Comparison of ENCODE assay signal across 20 cellular contexts in the genomic region with DNA sequence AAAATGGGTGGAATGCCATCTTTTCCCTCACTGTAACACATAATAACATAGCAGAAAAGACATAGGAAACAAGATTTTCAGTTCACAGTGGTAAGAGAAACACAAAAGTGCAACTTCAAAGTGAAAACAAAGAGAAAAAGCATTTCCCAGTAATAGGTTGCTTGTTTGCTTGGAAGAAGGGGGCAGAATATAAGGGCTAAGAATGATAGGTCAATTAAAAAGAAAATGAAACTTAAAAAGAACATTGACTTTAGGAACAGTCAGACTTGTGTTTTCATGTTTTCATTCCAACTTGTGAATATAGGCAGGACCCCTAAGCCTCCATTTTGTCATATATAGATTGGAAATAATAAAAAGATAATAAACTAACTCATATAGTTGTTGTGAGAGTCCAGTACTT.
DNase-seq lines count a peak whose midpoint lies in the region; ATAC-seq and TF ChIP-seq lines count a peak whose summit lies in the region.
"Had no signal": no experiment of that assay in that cellular context is flagged by ENCODE, and none has a peak within 500 bp of the region (broad histone marks: within the 10 kb centered on the region; RNA-seq: fewer than 3 reads in every experiment).

No MANE protein-coding gene starts in this region.

- no peaks in the 10 kb centered on the region for H3K9me2 ChIP-seq in Loucy (replicated peaks; ENCODE audit: low read depth, low read length)

- DNase-seq in activated CD8-positive, alpha-beta T cell treated with anti-CD3 and anti-CD28 coated beads for 36 hours, result no peak
- no peak for DNase-seq in activated CD8-positive, alpha-beta T cell treated with anti-CD3 and anti-CD28 coated beads, Interleukin-2, amount 10 ng/mL, durations not matched to agents 7 days and 5 days
- DNase-seq in iPS-NIHi11 (ENCODE audit: low spot score), result no peak
- DNase-seq: 8988T; Caco-2; CD8-positive, alpha-beta T cell; DMS153; DND-41; GOT3; HFFc6 had no signal

- no peak for TF ChIP-seq CTCF in activated CD8-positive, alpha-beta T cell treated with anti-CD3 and anti-CD28 coated beads for 36 hours (IDR thresholded peaks at IDR 0.05)
- no peak for TF ChIP-seq CTCF in Loucy (conservative IDR thresholded peaks at IDR 0.05; ENCODE audit: low read length)

- H3K79me2 ChIP-seq in ACC112 (ENCODE audit: control insufficient read depth, insufficient read depth, low read length, unreplicated experiment) (no peaks in the 10 kb centered on the region), Loucy (ENCODE audit: insufficient read depth, low read length) (no peaks in the 10 kb centered on the region)

- CTCF ChIA-PET in activated CD8-positive, alpha-beta T cell treated with anti-CD3 and anti-CD28 coated beads for 36 hours (lab: Charles Lee), result no interaction called here
- CTCF ChIA-PET in activated CD8-positive, alpha-beta T cell treated with anti-CD3 and anti-CD28 coated beads, Interleukin-2, amount 10 ng/mL, durations not matched to agents 7 days and 5 days (lab: Charles Lee), result no interaction called here

- no peaks in the 10 kb centered on the region for H3K9me3 Mint-ChIP-seq in activated CD8-positive, alpha-beta T cell treated with anti-CD3 and anti-CD28 coated beads for 36 hours
- H3K9me3 Mint-ChIP-seq in activated CD8-positive, alpha-beta T cell treated with anti-CD3 and anti-CD28 coated beads, Interleukin-2, amount 10 ng/mL, durations not matched to agents 7 days and 5 days (ENCODE audit: insufficient read depth), result peaks cover 7% of the 10 kb centered on the region
- H3K9me3 Mint-ChIP-seq in activated T-helper 17 cell treated with anti-CD3 and anti-CD28 coated beads, Interleukin-2, amount 50 U/mL, for 72 hours, result no peaks in the 10 kb centered on the region
- H3K9me3 Mint-ChIP-seq: CD8-positive, alpha-beta T cell; HFFc6 had no signal

- H3K4me3 ChIP-seq in ACC112 (ENCODE audit: low read depth, low read length), result no peak overlapping the region
- H3K4me3 ChIP-seq in Loucy (ENCODE audit: low read length, poor library complexity, severe bottlenecking), result peak overlapping the region; percentile 15
- H3K4me3 ChIP-seq: A549, BLaER1, HAP-1 had no signal

- intact Hi-C loops in activated CD8-positive, alpha-beta T cell treated with anti-CD3 and anti-CD28 coated beads for 36 hours (cut with micrococcal nuclease), result no loop called here

- H4K20me1 ChIP-seq in Loucy (ENCODE audit: insufficient read depth, low read length, poor library complexity, severe bottlenecking), result no peaks in the 10 kb centered on the region
- H4K20me1 ChIP-seq: BLaER1 had no signal

- H3K4me1 Mint-ChIP-seq in activated CD8-positive, alpha-beta T cell treated with anti-CD3 and anti-CD28 coated beads for 36 hours (ENCODE audit: low read depth), result peaks cover 8% of the 10 kb centered on the region
- peaks cover 2% of the 10 kb centered on the region for H3K4me1 Mint-ChIP-seq in activated CD8-positive, alpha-beta T cell treated with anti-CD3 and anti-CD28 coated beads, Interleukin-2, amount 10 ng/mL, durations not matched to agents 7 days and 5 days (ENCODE audit: low read depth)
- H3K4me1 Mint-ChIP-seq in activated T-helper 17 cell treated with anti-CD3 and anti-CD28 coated beads, Interleukin-2, amount 50 U/mL, for 72 hours, result peaks cover 10% of the 10 kb centered on the region
- H3K4me1 Mint-ChIP-seq: CD4-positive, CD25-positive, alpha-beta regulatory T cell had no signal

- no peak overlapping the region for H3K9ac ChIP-seq in Loucy (ENCODE audit: low read depth, low read length, poor library complexity, severe bottlenecking)
- H3K9ac ChIP-seq: BLaER1 had no signal

- H3K4me1 ChIP-seq in ACC112 (ENCODE audit: control insufficient read depth, insufficient read depth, low read length, unreplicated experiment) (no peaks in the 10 kb centered on the region), Loucy (ENCODE audit: insufficient read depth, low read length, poor library complexity, severe bottlenecking) (peaks cover 3% of the 10 kb centered on the region)
- H3K4me1 ChIP-seq: A549, BLaER1, Caco-2, HAP-1 had no signal

- H3K36me3 ChIP-seq in ACC112 (ENCODE audit: insufficient read depth, low read length) (no peaks in the 10 kb centered on the region), Loucy (ENCODE audit: insufficient read depth, low read length) (no peaks in the 10 kb centered on the region)
- H3K36me3 ChIP-seq: BLaER1, HAP-1 had no signal

- H3K27me3 Mint-ChIP-seq in activated CD8-positive, alpha-beta T cell treated with anti-CD3 and anti-CD28 coated beads for 36 hours, result peaks cover 19% of the 10 kb centered on the region
- H3K27me3 Mint-ChIP-seq in activated CD8-positive, alpha-beta T cell treated with anti-CD3 and anti-CD28 coated beads, Interleukin-2, amount 10 ng/mL, durations not matched to agents 7 days and 5 days (ENCODE audit: low read depth), result peaks cover 17% of the 10 kb centered on the region
- H3K27me3 Mint-ChIP-seq in activated T-helper 17 cell treated with anti-CD3 and anti-CD28 coated beads, Interleukin-2, amount 50 U/mL, for 72 hours, result peaks cover 8% of the 10 kb centered on the region

- POLR2A ChIA-PET in activated CD8-positive, alpha-beta T cell treated with anti-CD3 and anti-CD28 coated beads for 36 hours (lab: Charles Lee), result no interaction called here
- POLR2A ChIA-PET in activated CD8-positive, alpha-beta T cell treated with anti-CD3 and anti-CD28 coated beads, Interleukin-2, amount 10 ng/mL, durations not matched to agents 7 days and 5 days (lab: Charles Lee), result no interaction called here

- no peak overlapping the region for H3K4me3 Mint-ChIP-seq in activated CD8-positive, alpha-beta T cell treated with anti-CD3 and anti-CD28 coated beads for 36 hours
- H3K4me3 Mint-ChIP-seq in activated CD8-positive, alpha-beta T cell treated with anti-CD3 and anti-CD28 coated beads, Interleukin-2, amount 10 ng/mL, durations not matched to agents 7 days and 5 days, result no peak overlapping the region
- peak overlapping the region; percentile 18 for H3K4me3 Mint-ChIP-seq in activated T-helper 17 cell treated with anti-CD3 and anti-CD28 coated beads, Interleukin-2, amount 50 U/mL, for 72 hours
- H3K4me3 Mint-ChIP-seq: CD4-positive, CD25-positive, alpha-beta regulatory T cell; CD8-positive, alpha-beta T cell; HFFc6 had no signal

- H3K4me2 ChIP-seq in Loucy (ENCODE audit: low read depth, low read length, poor library complexity, severe bottlenecking), result peak overlapping the region; percentile 48
- H3K4me2 ChIP-seq: A549, BLaER1 had no signal

- no peak overlapping the region for H3K27ac ChIP-seq in ACC112 (ENCODE audit: low read depth, low read length)
- H3K27ac ChIP-seq: A549, BLaER1, C4-2B had no signal

- H3K9me3 ChIP-seq in Loucy (ENCODE audit: insufficient read depth, low read depth, low read length), result no peaks in the 10 kb centered on the region
- H3K9me3 ChIP-seq: A549, BLaER1, Caco-2, HAP-1 had no signal

- peak; percentile 37 for ATAC-seq in activated CD8-positive, alpha-beta T cell treated with anti-CD3 and anti-CD28 coated beads for 36 hours
- no peak for ATAC-seq in activated CD8-positive, alpha-beta T cell treated with anti-CD3 and anti-CD28 coated beads, Interleukin-2, amount 10 ng/mL, durations not matched to agents 7 days and 5 days
- no peak for ATAC-seq in activated T-helper 17 cell treated with anti-CD3 and anti-CD28 coated beads, Interleukin-2, amount 50 U/mL, for 72 hours (replicated peaks)
- ATAC-seq in GM21619 (IDR thresholded peaks at IDR 0.05; ENCODE audit: unreplicated experiment), result no peak
- ATAC-seq in GM21367 (IDR thresholded peaks at IDR 0.05; ENCODE audit: unreplicated experiment), result no peak
- ATAC-seq: A549; CD8-positive, alpha-beta T cell had no signal

- H3K36me3 Mint-ChIP-seq in activated CD8-positive, alpha-beta T cell treated with anti-CD3 and anti-CD28 coated beads for 36 hours (ENCODE audit: low read depth), result no peaks in the 10 kb centered on the region
- H3K36me3 Mint-ChIP-seq in activated CD8-positive, alpha-beta T cell treated with anti-CD3 and anti-CD28 coated beads, Interleukin-2, amount 10 ng/mL, durations not matched to agents 7 days and 5 days (ENCODE audit: low read depth), result no peaks in the 10 kb centered on the region
- no peaks in the 10 kb centered on the region for H3K36me3 Mint-ChIP-seq in activated T-helper 17 cell treated with anti-CD3 and anti-CD28 coated beads, Interleukin-2, amount 50 U/mL, for 72 hours (ENCODE audit: low read depth)
- H3K36me3 Mint-ChIP-seq: CD4-positive, CD25-positive, alpha-beta regulatory T cell; CD8-positive, alpha-beta T cell had no signal

- no peaks in the 10 kb centered on the region for H3K27me3 ChIP-seq in ACC112 (ENCODE audit: insufficient read depth, low read length)
- no peaks in the 10 kb centered on the region for H3K27me3 ChIP-seq in Loucy (ENCODE audit: insufficient read depth, low read length, poor library complexity, severe bottlenecking)
- H3K27me3 ChIP-seq: BLaER1 had no signal

- no peak overlapping the region for H3K27ac Mint-ChIP-seq in activated CD8-positive, alpha-beta T cell treated with anti-CD3 and anti-CD28 coated beads for 36 hours
- no peak overlapping the region for H3K27ac Mint-ChIP-seq in activated CD8-positive, alpha-beta T cell treated with anti-CD3 and anti-CD28 coated beads, Interleukin-2, amount 10 ng/mL, durations not matched to agents 7 days and 5 days
- H3K27ac Mint-ChIP-seq in activated T-helper 17 cell treated with anti-CD3 and anti-CD28 coated beads, Interleukin-2, amount 50 U/mL, for 72 hours, result no peak overlapping the region
- H3K27ac Mint-ChIP-seq: CD4-positive, CD25-positive, alpha-beta regulatory T cell; CD8-positive, alpha-beta T cell; HFFc6 had no signal

- H3F3A ChIP-seq in Loucy (ENCODE audit: low read depth), result no peaks in the 10 kb centered on the region

- H2AFZ ChIP-seq in ACC112 (ENCODE audit: low read length, unreplicated experiment) (peak overlapping the region; percentile 72), Loucy (ENCODE audit: low read length) (peak overlapping the region; percentile 87)
